19 cellular contexts compared by ENCODE assay signal in genomic region chr4:118817178-118817930, GRCh38.
"Had no signal": no experiment of that assay in that cellular context is flagged by ENCODE, and none has a peak within 500 bp of the region (broad histone marks: within the 10 kb centered on the region; RNA-seq: fewer than 3 reads in every experiment).

No MANE protein-coding gene starts in this region.

- H3K9me3 ChIP-seq: breast epithelium, gastrocnemius medialis, heart right ventricle, left lung, right atrium auricular region, tibial nerve, uterus had no signal

- H3K4me3 ChIP-seq: breast epithelium, gastrocnemius medialis, heart right ventricle, left lung, right atrium auricular region, tibial nerve, uterus had no signal

- H3K36me3 ChIP-seq: uterus had no signal

- H3K27ac ChIP-seq: breast epithelium, gastrocnemius medialis, heart right ventricle, left lung, right atrium auricular region, tibial nerve, uterus had no signal

- H3K27me3 ChIP-seq: breast epithelium, gastrocnemius medialis, heart right ventricle, left lung, right atrium auricular region, tibial nerve, uterus had no signal

- H3K4me1 ChIP-seq: breast epithelium, gastrocnemius medialis, left lung, uterus had no signal

- ATAC-seq: gastrocnemius medialis, heart right ventricle, left lung, natural killer cell had no signal

- DNase-seq: activated CD4-positive, alpha-beta T cell treated with anti-CD3 and anti-CD28 coated beads, Interleukin-2, amount 50 U/mL, for 1 hour; activated naive CD4-positive, alpha-beta T cell treated with Interleukin-2 at 50 U/mL for 16 hours; activated T-cell treated with anti-CD3 and anti-CD28 coated beads for 4 hours; aorta; cerebellar nuclear complex; endodermal cell; erythroblast; gastrocnemius medialis; heart right ventricle; islet precursor cell; left lung; natural killer cell; stimulated activated CD4-positive, alpha-beta T cell treated with anti-CD3 and anti-CD28 coated beads, Interleukin-15, amount 100 ng/mL, for 24 hours; stimulated activated CD4-positive, alpha-beta T cell treated with anti-CD3 and anti-CD28 coated beads, Interleukin-4, amount 100 ng/mL, for 1 hour; stimulated activated naive CD4-positive, alpha-beta T cell; uterus had no signal
